ENCODE assay signal across 1 cellular context in the genomic region with DNA sequence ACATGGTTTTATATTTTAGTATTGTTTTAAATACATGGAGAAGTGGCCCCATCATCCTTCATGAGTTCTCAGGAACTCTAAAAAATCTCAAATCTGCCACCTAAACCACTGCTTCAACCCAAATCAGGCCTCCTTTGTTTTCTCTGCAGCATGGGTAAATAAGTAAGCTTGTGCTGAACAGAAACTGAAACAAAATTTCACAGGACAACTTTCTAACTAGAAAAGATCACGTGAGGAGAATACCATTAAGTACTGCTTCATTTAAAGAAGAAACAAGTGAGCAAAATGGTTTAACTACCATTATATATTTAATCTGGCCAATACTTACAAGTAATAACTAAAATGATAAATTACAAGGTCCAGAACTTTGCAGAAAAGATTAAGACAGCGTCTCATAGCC.
TF ChIP-seq lines count a peak whose summit lies in the region.

No MANE protein-coding gene starts in this region.

TF ChIP-seq in SK-N-SH, 30 proteins besides CTCF, POLR2A, EP300 and RAD21 (continued from another document):
- TF ChIP-seq, protein P1, sequence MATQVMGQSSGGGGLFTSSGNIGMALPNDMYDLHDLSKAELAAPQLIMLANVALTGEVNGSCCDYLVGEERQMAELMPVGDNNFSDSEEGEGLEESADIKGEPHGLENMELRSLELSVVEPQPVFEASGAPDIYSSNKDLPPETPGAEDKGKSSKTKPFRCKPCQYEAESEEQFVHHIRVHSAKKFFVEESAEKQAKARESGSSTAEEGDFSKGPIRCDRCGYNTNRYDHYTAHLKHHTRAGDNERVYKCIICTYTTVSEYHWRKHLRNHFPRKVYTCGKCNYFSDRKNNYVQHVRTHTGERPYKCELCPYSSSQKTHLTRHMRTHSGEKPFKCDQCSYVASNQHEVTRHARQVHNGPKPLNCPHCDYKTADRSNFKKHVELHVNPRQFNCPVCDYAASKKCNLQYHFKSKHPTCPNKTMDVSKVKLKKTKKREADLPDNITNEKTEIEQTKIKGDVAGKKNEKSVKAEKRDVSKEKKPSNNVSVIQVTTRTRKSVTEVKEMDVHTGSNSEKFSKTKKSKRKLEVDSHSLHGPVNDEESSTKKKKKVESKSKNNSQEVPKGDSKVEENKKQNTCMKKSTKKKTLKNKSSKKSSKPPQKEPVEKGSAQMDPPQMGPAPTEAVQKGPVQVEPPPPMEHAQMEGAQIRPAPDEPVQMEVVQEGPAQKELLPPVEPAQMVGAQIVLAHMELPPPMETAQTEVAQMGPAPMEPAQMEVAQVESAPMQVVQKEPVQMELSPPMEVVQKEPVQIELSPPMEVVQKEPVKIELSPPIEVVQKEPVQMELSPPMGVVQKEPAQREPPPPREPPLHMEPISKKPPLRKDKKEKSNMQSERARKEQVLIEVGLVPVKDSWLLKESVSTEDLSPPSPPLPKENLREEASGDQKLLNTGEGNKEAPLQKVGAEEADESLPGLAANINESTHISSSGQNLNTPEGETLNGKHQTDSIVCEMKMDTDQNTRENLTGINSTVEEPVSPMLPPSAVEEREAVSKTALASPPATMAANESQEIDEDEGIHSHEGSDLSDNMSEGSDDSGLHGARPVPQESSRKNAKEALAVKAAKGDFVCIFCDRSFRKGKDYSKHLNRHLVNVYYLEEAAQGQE (IDR thresholded peaks at IDR 0.05; ENCODE audit: low read depth, low read length): no peak
